In the genomic region with DNA sequence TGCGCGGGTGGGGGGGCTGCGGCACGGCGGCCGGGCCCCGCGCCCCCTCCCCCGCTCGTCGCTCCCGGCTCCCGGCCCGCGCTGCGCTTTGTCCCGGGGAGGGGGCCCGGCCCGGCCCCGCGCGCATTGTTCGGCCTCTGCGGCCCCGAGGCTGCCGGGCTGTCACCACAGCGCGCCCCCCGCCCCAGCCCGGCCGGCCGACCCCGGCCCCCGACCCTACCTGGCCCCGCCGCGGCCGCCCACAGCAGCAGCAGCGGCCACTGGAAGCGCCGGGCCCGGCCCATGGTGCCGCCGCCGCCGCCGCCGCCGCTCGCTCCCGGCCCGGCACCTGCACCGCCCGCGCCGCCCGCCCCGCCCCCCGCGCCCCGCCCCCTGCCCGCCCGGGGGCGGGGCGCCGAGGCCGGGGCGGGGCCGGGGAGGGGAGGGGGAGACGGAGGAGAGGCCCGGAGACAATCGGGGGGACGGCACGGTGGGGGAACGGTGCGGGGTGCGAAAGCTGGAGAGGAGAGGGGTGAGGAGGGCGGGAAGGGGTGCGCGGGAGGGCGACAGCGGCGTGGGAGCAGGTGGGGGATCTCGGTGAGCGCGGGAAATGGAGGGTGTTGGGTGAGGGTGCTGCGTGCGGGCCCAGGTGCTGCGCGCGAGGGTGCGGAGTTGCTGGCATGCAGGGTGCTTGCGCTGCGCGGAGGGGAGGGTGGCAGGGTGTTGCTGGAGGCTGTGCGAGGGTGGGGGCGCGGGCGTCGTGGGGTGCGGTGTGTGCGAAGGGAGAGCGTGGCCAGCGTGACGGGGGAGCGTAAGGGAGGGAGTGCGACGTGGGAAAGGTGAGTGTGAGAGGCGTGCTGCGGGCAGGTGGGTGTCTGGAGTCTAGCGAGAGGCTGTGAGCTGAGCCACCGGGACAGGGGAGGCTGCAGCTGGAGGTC, we compare ENCODE assay signal across 8 cellular contexts. TPM values are rescaled to one million over a fixed set of nuclear protein-coding genes. Genes with fewer than 3 reads are reported as not detected.
DNase-seq lines count a peak whose midpoint lies in the region; ATAC-seq and TF ChIP-seq lines count a peak whose summit lies in the region.

A gene with protein sequence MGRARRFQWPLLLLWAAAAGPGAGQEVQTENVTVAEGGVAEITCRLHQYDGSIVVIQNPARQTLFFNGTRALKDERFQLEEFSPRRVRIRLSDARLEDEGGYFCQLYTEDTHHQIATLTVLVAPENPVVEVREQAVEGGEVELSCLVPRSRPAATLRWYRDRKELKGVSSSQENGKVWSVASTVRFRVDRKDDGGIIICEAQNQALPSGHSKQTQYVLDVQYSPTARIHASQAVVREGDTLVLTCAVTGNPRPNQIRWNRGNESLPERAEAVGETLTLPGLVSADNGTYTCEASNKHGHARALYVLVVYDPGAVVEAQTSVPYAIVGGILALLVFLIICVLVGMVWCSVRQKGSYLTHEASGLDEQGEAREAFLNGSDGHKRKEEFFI (minus strand): TSS at position 344 of the 917 bp plus-strand sequence. CDS start 60 bp downstream, at position 284.

- peaks cover 20% of the 10 kb centered on the region for H3F3A ChIP-seq in neural progenitor cell (ENCODE audit: low read depth)

- H3K4me3 ChIP-seq in fibroblast of the aortic adventitia (ENCODE audit: low read depth, low read length) (peak within 1 kb of the TSS; percentile 67), neural progenitor cell (peak within 1 kb of the TSS; percentile 92), upper lobe of left lung (peak within 1 kb of the TSS in 3 of 4 donors; percentile 65 to 76 (median 66))

- no peaks in the 10 kb centered on the region for H3K36me3 Mint-ChIP-seq in activated T-helper 17 cell treated with anti-CD3 and anti-CD28 coated beads, Interleukin-2, amount 50 U/mL, for 72 hours (ENCODE audit: low read depth)
- H3K36me3 Mint-ChIP-seq in neural progenitor cell = peaks cover 2% of the 10 kb centered on the region

- peak within 1 kb of the TSS; percentile 96 for H2AFZ ChIP-seq in neural progenitor cell (replicated peaks)

- TF ChIP-seq CTCF in fibroblast of the aortic adventitia (IDR thresholded peaks at IDR 0.05; ENCODE audit: insufficient read depth, low read length) = no peak
- TF ChIP-seq CTCF in neural progenitor cell (IDR thresholded peaks at IDR 0.05) = no peak
- TF ChIP-seq CTCF in upper lobe of left lung (IDR thresholded peaks at IDR 0.05) = no peak

- peaks cover 17% of the 10 kb centered on the region for H3K4me1 ChIP-seq in neural progenitor cell
- peaks cover 7 to 17% (median 9%) of the 10 kb centered on the region in 4 donors for H3K4me1 ChIP-seq in upper lobe of left lung

- H3K4me1 Mint-ChIP-seq in activated T-helper 17 cell treated with anti-CD3 and anti-CD28 coated beads, Interleukin-2, amount 50 U/mL, for 72 hours = peaks cover 6% of the 10 kb centered on the region
- H3K4me1 Mint-ChIP-seq in neural progenitor cell = peaks cover 42% of the 10 kb centered on the region

- peak within 1 kb of the TSS; percentile 99 for H3K4me2 ChIP-seq in neural progenitor cell

- peaks cover 12% of the 10 kb centered on the region for H3K79me2 ChIP-seq in neural progenitor cell (ENCODE audit: low read depth)

- H3K27me3 ChIP-seq in neural progenitor cell (peaks cover 45% of the 10 kb centered on the region), upper lobe of left lung (peaks cover 0 to 12% (median 5%) of the 10 kb centered on the region in 4 donors)

- H3K9me3 ChIP-seq in neural progenitor cell (ENCODE audit: low read depth) (no peaks in the 10 kb centered on the region), upper lobe of left lung (no peaks in the 10 kb centered on the region)

- peak; percentile 19 for DNase-seq in DMS53 treated with DMSO at 0.1 percent for 48 hours (lab: John Stamatoyannopoulos, UW; ENCODE audit: unreplicated experiment)
- DNase-seq in NCI-H2227 treated with DMSO at 0.1 percent for 48 hours (lab: John Stamatoyannopoulos, UW) = peak; percentile 3
- DNase-seq in fibroblast of the aortic adventitia (ENCODE audit: low read depth) = no peak
- peak; percentile 78 for DNase-seq in neural progenitor cell (ENCODE audit: low spot score)
- peak; percentile 28 to 89 for DNase-seq in upper lobe of left lung
- no peak for DNase-seq in middle frontal gyrus (ENCODE audit: extremely low spot score, low spot score)
- DNase-seq in KBM-7 = no peak

- TF ChIP-seq EP300 in upper lobe of left lung (IDR thresholded peaks at IDR 0.05) = no peak

- WGBS in upper lobe of left lung, 2 donors = 1 to 5% methylated on average over 36 to 60 of the region's 112 CpGs

- H3K9ac ChIP-seq in neural progenitor cell = peak within 1 kb of the TSS; percentile 58

- H3K27ac ChIP-seq in neural progenitor cell = no peak within 1 kb of the TSS
- H3K27ac ChIP-seq in upper lobe of left lung = peak within 1 kb of the TSS in 2 of 4 donors; percentile 46 to 52

- H4K20me1 ChIP-seq in neural progenitor cell (ENCODE audit: low read depth) = peaks cover 31% of the 10 kb centered on the region

- TF ChIP-seq POLR2A in upper lobe of left lung (IDR thresholded peaks at IDR 0.05) = no peak

- peak within 1 kb of the TSS; percentile 72 for H3K4me3 Mint-ChIP-seq in activated T-helper 17 cell treated with anti-CD3 and anti-CD28 coated beads, Interleukin-2, amount 50 U/mL, for 72 hours
- peak within 1 kb of the TSS; percentile 94 for H3K4me3 Mint-ChIP-seq in neural progenitor cell

- peaks cover 32% of the 10 kb centered on the region for H3K27me3 Mint-ChIP-seq in activated T-helper 17 cell treated with anti-CD3 and anti-CD28 coated beads, Interleukin-2, amount 50 U/mL, for 72 hours
- H3K27me3 Mint-ChIP-seq in neural progenitor cell (ENCODE audit: insufficient read depth, low read depth) = peaks cover 15% of the 10 kb centered on the region

- no peaks in the 10 kb centered on the region for H3K9me3 Mint-ChIP-seq in activated T-helper 17 cell treated with anti-CD3 and anti-CD28 coated beads, Interleukin-2, amount 50 U/mL, for 72 hours
- H3K9me3 Mint-ChIP-seq in neural progenitor cell = no peaks in the 10 kb centered on the region

- in situ Hi-C loops in KBM-7 (cut with MboI; ENCODE audit: low pct_unique_long_range_greater_than_20kb, low sequenced_read_pairs) = no loop called here

- H3K36me3 ChIP-seq in neural progenitor cell (no peaks in the 10 kb centered on the region), upper lobe of left lung (no peaks in the 10 kb centered on the region)

- peak within 1 kb of the TSS; percentile 17 for H3K27ac Mint-ChIP-seq in activated T-helper 17 cell treated with anti-CD3 and anti-CD28 coated beads, Interleukin-2, amount 50 U/mL, for 72 hours
- H3K27ac Mint-ChIP-seq in neural progenitor cell = peak within 1 kb of the TSS; percentile 57

- peak; percentile 89 for ATAC-seq in activated T-helper 17 cell treated with anti-CD3 and anti-CD28 coated beads, Interleukin-2, amount 50 U/mL, for 72 hours (replicated peaks)
- peak; percentile 65 for ATAC-seq in upper lobe of left lung (ENCODE audit: low FRiP score in 2 of 2)

RNA-seq across cellular contexts. Expression of the gene that starts here (rescaled TPM):
- total RNA-seq in activated T-helper 17 cell treated with anti-CD3 and anti-CD28 coated beads, Interleukin-2, amount 50 U/mL, for 72 hours = under 1 TPM; 0.22 to 0.61 TPM
- total RNA-seq in fibroblast of the aortic adventitia (ENCODE audit: low replicate concordance) = 0.27 and 1.1 TPM in 2 replicates
- 7.7 and 28.6 TPM in 2 replicates for total RNA-seq in neural progenitor cell (ENCODE audit: low replicate concordance)
- total RNA-seq in upper lobe of left lung = 1 to 10 TPM; 6.2 to 9.2 (median 7.8) TPM

Comparison
In these comparisons a context has a peak if more than half of its experiments do, and no peak if none do; other contexts are left out.
1. Peak in ATAC-seq in activated T-helper 17 cell treated with anti-CD3 and anti-CD28 coated beads, Interleukin-2, amount 50 U/mL, for 72 hours; RNA of the gene not detected or under 1 TPM.
2. DNase-seq: peak in DMS53 treated with DMSO at 0.1 percent for 48 hours (single experiment), NCI-H2227 treated with DMSO at 0.1 percent for 48 hours (single experiment), neural progenitor cell (single experiment) and upper lobe of left lung (2 of 2); none in fibroblast of the aortic adventitia (single experiment), middle frontal gyrus (single experiment) and KBM-7 (single experiment).
3. Peak in every context shown above with its lines, with median percentiles within 50 percentile points of each other: H3K4me3 ChIP-seq.